Comparison of ENCODE assay signal across 9 cellular contexts in genomic region chr12:6279256-6279628, GRCh38. TPM values are rescaled to one million over a fixed set of nuclear protein-coding genes. Genes with fewer than 3 reads are reported as not detected.
DNase-seq lines count a peak whose midpoint lies in the region; ATAC-seq and TF ChIP-seq lines count a peak whose summit lies in the region.
"Had no signal": no experiment of that assay in that cellular context is flagged by ENCODE, and none has a peak within 500 bp of the region (broad histone marks: within the 10 kb centered on the region; RNA-seq: fewer than 3 reads in every experiment).

No MANE protein-coding gene starts in this region.

- peaks cover 42% of the 10 kb centered on the region for H3K27me3 Mint-ChIP-seq in activated CD4-positive, alpha-beta memory T cell treated with anti-CD3 and anti-CD28 coated beads, Interleukin-2, amount 10 ng/mL, durations not matched to agents 7 days and 5 days
- peaks cover 38% of the 10 kb centered on the region for H3K27me3 Mint-ChIP-seq in activated CD4-positive, alpha-beta memory T cell treated with anti-CD3 and anti-CD28 coated beads for 36 hours
- peaks cover 7% of the 10 kb centered on the region for H3K27me3 Mint-ChIP-seq in mesothelial cell of epicardium (ENCODE audit: low read depth)

- H3K27ac Mint-ChIP-seq in activated CD4-positive, alpha-beta memory T cell treated with anti-CD3 and anti-CD28 coated beads, Interleukin-2, amount 10 ng/mL, durations not matched to agents 7 days and 5 days: no peak overlapping the region
- H3K27ac Mint-ChIP-seq in activated CD4-positive, alpha-beta memory T cell treated with anti-CD3 and anti-CD28 coated beads for 36 hours: no peak overlapping the region
- no peak overlapping the region for H3K27ac Mint-ChIP-seq in mesothelial cell of epicardium

- no peak for DNase-seq in activated CD4-positive, alpha-beta memory T cell treated with anti-CD3 and anti-CD28 coated beads, Interleukin-2, amount 10 ng/mL, durations not matched to agents 7 days and 5 days
- no peak for DNase-seq in activated CD4-positive, alpha-beta memory T cell treated with anti-CD3 and anti-CD28 coated beads for 36 hours
- DNase-seq in ascending aorta (ENCODE audit: low spot score in 2 of 2) (no peak), mesothelial cell of epicardium (ENCODE audit: low spot score in 2 of 2, unreplicated experiment in 2 of 2) (no peak), thyroid gland (no peak), NCI-H1048 (lab: John Stamatoyannopoulos, UW) (no peak)

- H3K4me1 Mint-ChIP-seq in activated CD4-positive, alpha-beta memory T cell treated with anti-CD3 and anti-CD28 coated beads, Interleukin-2, amount 10 ng/mL, durations not matched to agents 7 days and 5 days: peaks cover 6% of the 10 kb centered on the region
- peaks cover 6% of the 10 kb centered on the region for H3K4me1 Mint-ChIP-seq in activated CD4-positive, alpha-beta memory T cell treated with anti-CD3 and anti-CD28 coated beads for 36 hours (ENCODE audit: low read depth)
- H3K4me1 Mint-ChIP-seq in mesothelial cell of epicardium: peaks cover 12% of the 10 kb centered on the region

- H3K4me1 ChIP-seq in ascending aorta (peaks cover 8 to 23% of the 10 kb centered on the region in 2 donors), thyroid gland (peaks cover 25 to 45% of the 10 kb centered on the region in 2 donors)

- intact Hi-C loops in activated CD4-positive, alpha-beta memory T cell treated with anti-CD3 and anti-CD28 coated beads for 36 hours (cut with micrococcal nuclease): loop anchor here (5.0 kb wide), 1 partner anchor 47 kb away; no protein-coding TSS in a partner anchor
- intact Hi-C loops in ascending aorta (cut with DNase I) (loop anchor here (2.0 kb wide), 1 partner anchor 46 kb away; no protein-coding TSS in a partner anchor), thyroid gland (cut with DNase I) (loop anchor here (2.0 to 5.0 kb wide), 2 partner anchors 47 to 80 kb away; no protein-coding TSS in a partner anchor)

- WGBS in thyroid gland, 2 donors: 93% methylated on average over 11 to 12 of the region's 12 CpGs

- no peak for TF ChIP-seq POLR2A in thyroid gland (IDR thresholded peaks at IDR 0.05)

- POLR2A ChIA-PET in activated CD4-positive, alpha-beta memory T cell treated with anti-CD3 and anti-CD28 coated beads, Interleukin-2, amount 10 ng/mL, durations not matched to agents 7 days and 5 days (lab: Charles Lee): interaction anchor here (1.0 kb wide), 2 partner anchors 84 to 212 kb away, joined by 3 to 4 read pairs; no protein-coding TSS in a partner anchor
- POLR2A ChIA-PET in activated CD4-positive, alpha-beta memory T cell treated with anti-CD3 and anti-CD28 coated beads for 36 hours (lab: Charles Lee): no interaction called here

- ATAC-seq in HG03097 (IDR thresholded peaks at IDR 0.05; ENCODE audit: low FRiP score, unreplicated experiment): no peak
- no peak for ATAC-seq in GM18909 (IDR thresholded peaks at IDR 0.05; ENCODE audit: poor library complexity, unreplicated experiment)

- TF ChIP-seq CTCF in ascending aorta (IDR thresholded peaks at IDR 0.05) (no peak), mesothelial cell of epicardium (IDR thresholded peaks at IDR 0.05; ENCODE audit: unreplicated experiment) (no peak), thyroid gland (IDR thresholded peaks at IDR 0.05) (no peak)

- peak overlapping the region; percentile 28 for H3K4me3 Mint-ChIP-seq in activated CD4-positive, alpha-beta memory T cell treated with anti-CD3 and anti-CD28 coated beads, Interleukin-2, amount 10 ng/mL, durations not matched to agents 7 days and 5 days
- H3K4me3 Mint-ChIP-seq in activated CD4-positive, alpha-beta memory T cell treated with anti-CD3 and anti-CD28 coated beads for 36 hours: no peak overlapping the region
- H3K4me3 Mint-ChIP-seq in mesothelial cell of epicardium: peak overlapping the region; percentile 34

- H3K4me3 ChIP-seq in ascending aorta: peak overlapping the region in 1 of 2 donors; percentile 63
- H3K4me3 ChIP-seq in thyroid gland (replicated peaks in 1 of 3): no peak overlapping the region

- CTCF ChIA-PET in activated CD4-positive, alpha-beta memory T cell treated with anti-CD3 and anti-CD28 coated beads, Interleukin-2, amount 10 ng/mL, durations not matched to agents 7 days and 5 days (lab: Charles Lee): interaction anchor here (0.6 to 4.7 kb wide), 24 partner anchors 9 to 291 kb away, joined by 3 to 92 read pairs (median 3); no protein-coding TSS in a partner anchor
- CTCF ChIA-PET in activated CD4-positive, alpha-beta memory T cell treated with anti-CD3 and anti-CD28 coated beads for 36 hours (lab: Charles Lee): interaction anchor here (0.6 to 10.0 kb wide), 30 partner anchors 8 to 722 kb away, joined by 3 to 255 read pairs (median 5); partner anchors contain the start of gene CD9

- H3K27me3 ChIP-seq in ascending aorta (no peaks in the 10 kb centered on the region), thyroid gland (no peaks in the 10 kb centered on the region)
- H3K27me3 ChIP-seq: brain microvascular endothelial cell had no signal

- no peaks in the 10 kb centered on the region for H3K9me3 ChIP-seq in ascending aorta
- no peaks in the 10 kb centered on the region for H3K9me3 ChIP-seq in thyroid gland

- no peaks in the 10 kb centered on the region for H3K36me3 Mint-ChIP-seq in activated CD4-positive, alpha-beta memory T cell treated with anti-CD3 and anti-CD28 coated beads, Interleukin-2, amount 10 ng/mL, durations not matched to agents 7 days and 5 days (ENCODE audit: low read depth)
- H3K36me3 Mint-ChIP-seq in activated CD4-positive, alpha-beta memory T cell treated with anti-CD3 and anti-CD28 coated beads for 36 hours: no peaks in the 10 kb centered on the region
- no peaks in the 10 kb centered on the region for H3K36me3 Mint-ChIP-seq in mesothelial cell of epicardium

- H3K27ac ChIP-seq in ascending aorta (peak overlapping the region; percentile 72 to 82), thyroid gland (peak overlapping the region; percentile 49 to 99 (median 59))

- H3K36me3 ChIP-seq in ascending aorta: no peaks in the 10 kb centered on the region
- no peaks in the 10 kb centered on the region for H3K36me3 ChIP-seq in thyroid gland
- H3K36me3 ChIP-seq: brain microvascular endothelial cell had no signal

- H3K9me3 Mint-ChIP-seq in activated CD4-positive, alpha-beta memory T cell treated with anti-CD3 and anti-CD28 coated beads, Interleukin-2, amount 10 ng/mL, durations not matched to agents 7 days and 5 days: no peaks in the 10 kb centered on the region
- H3K9me3 Mint-ChIP-seq in activated CD4-positive, alpha-beta memory T cell treated with anti-CD3 and anti-CD28 coated beads for 36 hours: no peaks in the 10 kb centered on the region
- no peaks in the 10 kb centered on the region for H3K9me3 Mint-ChIP-seq in mesothelial cell of epicardium

RNA-seq across cellular contexts. Expression of gene PLEKHG6, which starts 31.2 kb away (rescaled TPM):
- not detected for total RNA-seq in activated CD4-positive, alpha-beta memory T cell treated with anti-CD3 and anti-CD28 coated beads, Interleukin-2, amount 10 ng/mL, durations not matched to agents 7 days and 5 days
- total RNA-seq in activated CD4-positive, alpha-beta memory T cell treated with anti-CD3 and anti-CD28 coated beads for 36 hours: not detected
- not detected for total RNA-seq in ascending aorta
- 16.1 to 18.3 TPM (median 16.4 TPM) in 3 replicates for total RNA-seq in mesothelial cell of epicardium
- 100 to 1,000 TPM in 1 of 4 donors, 10 to 100 TPM in 1, 1 to 10 TPM in 2; 4.0 to 325 (median 14.1) TPM for total RNA-seq in thyroid gland
